Comparison of ENCODE assay signal across 8 cellular contexts in genomic region chr19:45040059-45040767, GRCh38. TPM values are rescaled to one million over a fixed set of nuclear protein-coding genes. Genes with fewer than 3 reads are reported as not detected.
DNase-seq lines count a peak whose midpoint lies in the region; ATAC-seq and TF ChIP-seq lines count a peak whose summit lies in the region.

No MANE protein-coding gene starts in this region.

- H3K27ac ChIP-seq in breast epithelium: peak overlapping the region in 1 of 2 donors; percentile 95

- peak overlapping the region; percentile 67 to 99 (median 94) for H3K27ac Mint-ChIP-seq in naive thymus-derived CD8-positive, alpha-beta T cell

- H3K27me3 ChIP-seq in BE2C (no peaks in the 10 kb centered on the region), breast epithelium (no peaks in the 10 kb centered on the region)

- TF ChIP-seq CTCF in BE2C (IDR thresholded peaks at IDR 0.05; ENCODE audit: low read depth, low read length): no peak
- TF ChIP-seq CTCF in LNCaP clone FGC (IDR thresholded peaks at IDR 0.05; ENCODE audit: control insufficient read depth, extremely low read depth, insufficient read depth): no peak
- TF ChIP-seq CTCF in breast epithelium (IDR thresholded peaks at IDR 0.05): no peak

- POLR2A ChIA-PET in naive thymus-derived CD8-positive, alpha-beta T cell (lab: Charles Lee): interaction anchor here (0.7 to 2.8 kb wide), 7 partner anchors 11 to 113 kb away, joined by 3 to 26 read pairs (median 7); partner anchors contain the start of genes PPP1R37, RELB and ZNF296

- no peak for ATAC-seq in naive thymus-derived CD8-positive, alpha-beta T cell
- no peak for ATAC-seq in HG03342 (IDR thresholded peaks at IDR 0.05; ENCODE audit: unreplicated experiment)

- H3K4me3 Mint-ChIP-seq in naive thymus-derived CD8-positive, alpha-beta T cell: peak overlapping the region; percentile 93 to 99 (median 97)

- peaks cover 47% of the 10 kb centered on the region for H3K36me3 ChIP-seq in BE2C
- no peaks in the 10 kb centered on the region for H3K36me3 ChIP-seq in breast epithelium

- H3K9me3 Mint-ChIP-seq in naive thymus-derived CD8-positive, alpha-beta T cell: no peaks in the 10 kb centered on the region

- H3K4me3 ChIP-seq in BE2C (ENCODE audit: low read depth, low read length) (peak overlapping the region; percentile 95), LNCaP clone FGC (ENCODE audit: low read depth, low read length) (peak overlapping the region; percentile 68), breast epithelium (peak overlapping the region; percentile 82 to 91 (median 86))

- DNase-seq in BE2C (no peak), LNCaP clone FGC (ENCODE audit: low read depth) (no peak), breast epithelium (ENCODE audit: low spot score in 2 of 2) (no peak), foreskin melanocyte (no peak), NCI-H526 treated with DMSO at 0.1 percent for 48 hours (lab: John Stamatoyannopoulos, UW) (no peak), NK-92 (lab: John Stamatoyannopoulos, UW; ENCODE audit: unreplicated experiment) (no peak)
- no peak for DNase-seq in naive thymus-derived CD8-positive, alpha-beta T cell

- intact Hi-C loops in breast epithelium (cut with DNase I; ENCODE audit: low total_unique reads): no loop called here

- H3K4me1 Mint-ChIP-seq in naive thymus-derived CD8-positive, alpha-beta T cell: peaks cover 21 to 51% (median 45%) of the 10 kb centered on the region in 4 donors

- no peaks in the 10 kb centered on the region for H3K27me3 Mint-ChIP-seq in naive thymus-derived CD8-positive, alpha-beta T cell

- H3K36me3 Mint-ChIP-seq in naive thymus-derived CD8-positive, alpha-beta T cell: peaks cover 0 to 58% (median 7%) of the 10 kb centered on the region in 3 donors

- TF ChIP-seq POLR2A in breast epithelium (IDR thresholded peaks at IDR 0.05): no peak

- H3K9me3 ChIP-seq in BE2C (no peaks in the 10 kb centered on the region), breast epithelium (no peaks in the 10 kb centered on the region)

- H3K4me1 ChIP-seq in BE2C: peaks cover 3% of the 10 kb centered on the region; the same call in 1 of the 2 replicates
- peaks cover 8 to 14% of the 10 kb centered on the region in 2 donors for H3K4me1 ChIP-seq in breast epithelium

RNA-seq across cellular contexts. Expression of gene CLASRP, which starts 1.4 kb away (rescaled TPM):
- polyA plus RNA-seq in BE2C (2012; ENCODE audit: insufficient read depth, insufficient read length, low read depth): 134 TPM
- 10 to 100 TPM; 49.9 to 80.3 (median 57.0) TPM for total RNA-seq in breast epithelium
- 100 to 1,000 TPM; 141 to 150 TPM for total RNA-seq in naive thymus-derived CD8-positive, alpha-beta T cell
- polyA plus RNA-seq in naive thymus-derived CD8-positive, alpha-beta T cell: 1 to 10 TPM; 2.0 to 6.7 (median 5.3) TPM

RNA-seq across cellular contexts. Expression of gene ZNF296, which starts 36.1 kb away (rescaled TPM):
- polyA plus RNA-seq in BE2C (2012; ENCODE audit: insufficient read depth, insufficient read length, low read depth): 4.9 TPM
- 1 to 10 TPM in 2 of 3 donors, under 1 TPM in 1; 0.98 to 1.9 (median 1.3) TPM for total RNA-seq in breast epithelium
- 1 to 10 TPM; 2.3 to 2.4 TPM for total RNA-seq in naive thymus-derived CD8-positive, alpha-beta T cell
- polyA plus RNA-seq in naive thymus-derived CD8-positive, alpha-beta T cell: 1 to 10 TPM; 1.0 to 1.6 (median 1.1) TPM

RNA-seq across cellular contexts. Expression of gene GEMIN7, which starts 38.8 kb away (rescaled TPM):
- polyA plus RNA-seq in BE2C (2012; ENCODE audit: insufficient read depth, insufficient read length, low read depth): 67.8 TPM
- total RNA-seq in breast epithelium: 10 to 100 TPM; 21.3 to 35.1 (median 22.1) TPM
- total RNA-seq in naive thymus-derived CD8-positive, alpha-beta T cell: 10 to 100 TPM; 13.5 to 19.8 TPM
- polyA plus RNA-seq in naive thymus-derived CD8-positive, alpha-beta T cell: 10 to 100 TPM; 44.2 to 70.0 (median 50.3) TPM

RNA-seq across cellular contexts. Expression of gene RELB, which starts 38.9 kb away (rescaled TPM):
- 4.6 TPM for polyA plus RNA-seq in BE2C (2012; ENCODE audit: insufficient read depth, insufficient read length, low read depth)
- 10 to 100 TPM in 1 of 3 donors, 1 to 10 TPM in 2; 5.8 to 12.5 (median 8.2) TPM for total RNA-seq in breast epithelium
- total RNA-seq in naive thymus-derived CD8-positive, alpha-beta T cell: 10 to 100 TPM; 30.2 to 41.6 TPM
- polyA plus RNA-seq in naive thymus-derived CD8-positive, alpha-beta T cell: 10 to 100 TPM in 1 of 3 donors, 1 to 10 TPM in 2; 6.7 to 17.2 (median 8.3) TPM

RNA-seq across cellular contexts. Expression of gene PPP1R37, which starts 52.8 kb away (rescaled TPM):
- polyA plus RNA-seq in BE2C (2012; ENCODE audit: insufficient read depth, insufficient read length, low read depth): 59.0 TPM
- 10 to 100 TPM; 18.6 to 50.8 (median 33.8) TPM for total RNA-seq in breast epithelium
- 10 to 100 TPM; 32.9 to 33.3 TPM for total RNA-seq in naive thymus-derived CD8-positive, alpha-beta T cell
- 1 to 10 TPM in 1 of 3 donors, under 1 TPM in 2; 0.40 to 2.0 (median 0.83) TPM for polyA plus RNA-seq in naive thymus-derived CD8-positive, alpha-beta T cell
